Comparison of ENCODE assay signal across 20 cellular contexts in the genomic region with DNA sequence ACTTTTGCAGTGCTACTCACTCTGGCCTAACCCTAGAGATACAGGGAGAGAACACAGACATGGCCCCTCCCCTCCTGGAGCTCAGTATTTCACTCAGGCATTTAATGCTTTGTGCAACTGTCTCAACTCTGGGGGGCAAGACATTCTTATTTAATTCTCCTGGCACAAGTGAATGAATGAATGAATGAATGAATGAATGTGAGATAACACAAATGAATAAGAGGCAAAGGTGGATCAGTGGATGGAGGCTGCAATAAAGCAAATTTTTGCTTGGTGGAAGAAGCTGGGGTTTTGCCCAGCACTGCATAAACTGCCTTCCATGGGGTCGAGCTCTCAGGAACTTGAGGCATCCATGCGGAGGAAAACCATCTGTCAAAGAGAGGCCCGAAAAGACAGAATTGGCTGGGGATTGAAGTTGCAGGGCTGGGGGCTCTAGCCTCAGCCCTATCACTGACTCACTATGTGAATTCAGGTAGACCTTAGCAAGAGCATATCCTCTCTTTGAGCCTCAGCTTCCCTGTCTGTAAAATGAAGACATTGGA.
"Had no signal": no experiment of that assay in that cellular context is flagged by ENCODE, and none has a peak within 500 bp of the region (broad histone marks: within the 10 kb centered on the region; RNA-seq: fewer than 3 reads in every experiment).

No MANE protein-coding gene starts in this region.

- H3K4me3 Mint-ChIP-seq: activated CD4-positive, alpha-beta T cell treated with anti-CD3 and anti-CD28 coated beads, Interleukin-2, amount 10 ng/mL, durations not matched to agents 24 days and 14 days; activated CD8-positive, alpha-beta T cell treated with anti-CD3 and anti-CD28 coated beads for 36 hours; activated naive CD4-positive, alpha-beta T cell treated with anti-CD3 and anti-CD28 coated beads, Interleukin-2, amount 10 ng/mL, durations not matched to agents 7 days and 5 days; activated T-cell treated with anti-CD3 and anti-CD28 coated beads, Interleukin-2, amount 50 U/mL, for 4 hours; central memory CD8-positive, alpha-beta T cell; stimulated activated effector memory CD8-positive, alpha-beta T cell treated with anti-CD3 and anti-CD28 coated beads, Interleukin-12 subunit alpha, Interleukin-12 subunit beta, amount 100 ng/mL, for 72 hours; T-cell had no signal

- H3K27ac ChIP-seq: left ventricle myocardium inferior, pancreas, right lobe of liver, stomach had no signal

- H3K36me3 Mint-ChIP-seq: activated naive CD4-positive, alpha-beta T cell treated with anti-CD3 and anti-CD28 coated beads, Interleukin-2, amount 10 ng/mL, durations not matched to agents 7 days and 5 days; stimulated activated effector memory CD8-positive, alpha-beta T cell treated with anti-CD3 and anti-CD28 coated beads, Interleukin-12 subunit alpha, Interleukin-12 subunit beta, amount 100 ng/mL, for 72 hours; T-cell had no signal

- DNase-seq: activated CD4-positive, alpha-beta T cell treated with anti-CD3 and anti-CD28 coated beads, Interleukin-2, amount 10 ng/mL, durations not matched to agents 24 days and 14 days; activated CD8-positive, alpha-beta T cell treated with anti-CD3 and anti-CD28 coated beads for 36 hours; activated naive CD4-positive, alpha-beta T cell treated with anti-CD3 and anti-CD28 coated beads, Interleukin-2, amount 10 ng/mL, durations not matched to agents 7 days and 5 days; activated T-cell treated with anti-CD3 and anti-CD28 coated beads, Interleukin-2, amount 50 U/mL, for 4 hours; aorta; cortex of kidney; head of caudate nucleus; kidney; left ventricle myocardium inferior; mammary epithelial cell; pancreas; right lobe of liver; small intestine; stimulated activated CD4-positive, alpha-beta T cell treated with anti-CD3 and anti-CD28 coated beads, Interleukin-15, amount 100 ng/mL, for 24 hours; stimulated activated CD4-positive, alpha-beta T cell treated with anti-CD3 and anti-CD28 coated beads, Interleukin-4, amount 100 ng/mL, for 1 hour; stomach; T-cell had no signal

- H3K9me3 ChIP-seq: left ventricle myocardium inferior, pancreas, right lobe of liver, stomach had no signal

- FAIRE-seq: frontal cortex, kidney, pancreas, small intestine had no signal

- ATAC-seq: activated CD8-positive, alpha-beta T cell treated with anti-CD3 and anti-CD28 coated beads for 36 hours; activated T-cell treated with anti-CD3 and anti-CD28 coated beads, Interleukin-2, amount 50 U/mL, for 4 hours; right lobe of liver; stimulated activated effector memory CD8-positive, alpha-beta T cell treated with anti-CD3 and anti-CD28 coated beads, Interleukin-12 subunit alpha, Interleukin-12 subunit beta, amount 100 ng/mL, for 72 hours; T-cell had no signal

- H3K36me3 ChIP-seq: left ventricle myocardium inferior, pancreas, right lobe of liver, stomach had no signal

- H3K27me3 Mint-ChIP-seq: activated CD4-positive, alpha-beta T cell treated with anti-CD3 and anti-CD28 coated beads, Interleukin-2, amount 10 ng/mL, durations not matched to agents 24 days and 14 days had no signal

- H3K4me1 Mint-ChIP-seq: activated naive CD4-positive, alpha-beta T cell treated with anti-CD3 and anti-CD28 coated beads, Interleukin-2, amount 10 ng/mL, durations not matched to agents 7 days and 5 days; central memory CD8-positive, alpha-beta T cell; stimulated activated effector memory CD8-positive, alpha-beta T cell treated with anti-CD3 and anti-CD28 coated beads, Interleukin-12 subunit alpha, Interleukin-12 subunit beta, amount 100 ng/mL, for 72 hours; T-cell had no signal

- H3K4me3 ChIP-seq: left ventricle myocardium inferior, pancreas, right lobe of liver, stomach had no signal

- H3K27me3 ChIP-seq: pancreas, right lobe of liver, stomach had no signal

- H3K9me3 Mint-ChIP-seq: activated CD4-positive, alpha-beta T cell treated with anti-CD3 and anti-CD28 coated beads, Interleukin-2, amount 10 ng/mL, durations not matched to agents 24 days and 14 days; activated CD8-positive, alpha-beta T cell treated with anti-CD3 and anti-CD28 coated beads for 36 hours; activated naive CD4-positive, alpha-beta T cell treated with anti-CD3 and anti-CD28 coated beads, Interleukin-2, amount 10 ng/mL, durations not matched to agents 7 days and 5 days; activated T-cell treated with anti-CD3 and anti-CD28 coated beads, Interleukin-2, amount 50 U/mL, for 4 hours; central memory CD8-positive, alpha-beta T cell; stimulated activated effector memory CD8-positive, alpha-beta T cell treated with anti-CD3 and anti-CD28 coated beads, Interleukin-12 subunit alpha, Interleukin-12 subunit beta, amount 100 ng/mL, for 72 hours; T-cell had no signal

- H3K27ac Mint-ChIP-seq: activated CD4-positive, alpha-beta T cell treated with anti-CD3 and anti-CD28 coated beads, Interleukin-2, amount 10 ng/mL, durations not matched to agents 24 days and 14 days; activated CD8-positive, alpha-beta T cell treated with anti-CD3 and anti-CD28 coated beads for 36 hours; activated naive CD4-positive, alpha-beta T cell treated with anti-CD3 and anti-CD28 coated beads, Interleukin-2, amount 10 ng/mL, durations not matched to agents 7 days and 5 days; stimulated activated effector memory CD8-positive, alpha-beta T cell treated with anti-CD3 and anti-CD28 coated beads, Interleukin-12 subunit alpha, Interleukin-12 subunit beta, amount 100 ng/mL, for 72 hours; T-cell had no signal
